Comparison of ENCODE assay signal across 1 cellular context in genomic region chr16:67560827-67561342, GRCh38.
TF ChIP-seq lines count a peak whose summit lies in the region.

No MANE protein-coding gene starts in this region.

TF ChIP-seq in HCT116, 20 proteins besides CTCF, POLR2A, EP300 and RAD21 (continued from another document):
- TF ChIP-seq ZBTB33 (IDR thresholded peaks at IDR 0.05; ENCODE audit: extremely low read depth, insufficient replicate concordance, low read length) (no peak), YY1 (IDR thresholded peaks at IDR 0.05; ENCODE audit: extremely low read depth, insufficient replicate concordance, low read depth, low read length) (no peak), TCF7L2 (IDR thresholded peaks at IDR 0.05; ENCODE audit: borderline replicate concordance, extremely low read depth, insufficient read depth, insufficient read length) (no peak), JUND (IDR thresholded peaks at IDR 0.05) (no peak), EGR1 (IDR thresholded peaks at IDR 0.05; ENCODE audit: low read depth) (no peak)
